Comparison of ENCODE assay signal across 13 cellular contexts in genomic region chr17:80971704-80972304, GRCh38.
"Had no signal": no experiment of that assay in that cellular context is flagged by ENCODE, and none has a peak within 500 bp of the region (broad histone marks: within the 10 kb centered on the region; RNA-seq: fewer than 3 reads in every experiment).

No MANE protein-coding gene starts in this region.

- H3K27me3 ChIP-seq: testis had no signal

- ATAC-seq: esophagus mucosa; heart right ventricle; naive thymus-derived CD8-positive, alpha-beta T cell; stimulated activated naive B cell treated with anti-CD40 and anti-IgM and Interleukin-4, amounts not matched to agents 10 μg/mL and 1 μg/mL and 100 μg/mL, for 72 hours; stimulated activated naive CD8-positive, alpha-beta T cell treated with anti-CD3 and anti-CD28 coated beads, Interleukin-15, amount 100 ng/mL, for 72 hours; upper lobe of right lung had no signal

- H3K4me3 Mint-ChIP-seq: naive thymus-derived CD8-positive, alpha-beta T cell; stimulated activated naive B cell treated with anti-CD40 and anti-IgM and Interleukin-4, amounts not matched to agents 10 μg/mL and 1 μg/mL and 100 μg/mL, for 72 hours; stimulated activated naive CD8-positive, alpha-beta T cell treated with anti-CD3 and anti-CD28 coated beads, Interleukin-15, amount 100 ng/mL, for 72 hours had no signal

- DNase-seq: effector memory CD4-positive, alpha-beta T cell; heart right ventricle; hypothalamus; kidney glomerular epithelial cell; naive thymus-derived CD8-positive, alpha-beta T cell; small intestine; stimulated activated CD4-positive, alpha-beta T cell treated with anti-CD3 and anti-CD28 coated beads, Interleukin-4, amount 100 ng/mL, for 1 hour; stimulated activated naive B cell treated with anti-CD40 and anti-IgM and Interleukin-4, amounts not matched to agents 10 μg/mL and 1 μg/mL and 100 μg/mL, for 72 hours; stimulated activated naive CD8-positive, alpha-beta T cell treated with anti-CD3 and anti-CD28 coated beads, Interleukin-15, amount 100 ng/mL, for 72 hours; testis; upper lobe of right lung had no signal

- H3K9me3 ChIP-seq: heart right ventricle, testis, tibial nerve, upper lobe of right lung had no signal

- H3K9me3 Mint-ChIP-seq: naive thymus-derived CD8-positive, alpha-beta T cell; stimulated activated naive B cell treated with anti-CD40 and anti-IgM and Interleukin-4, amounts not matched to agents 10 μg/mL and 1 μg/mL and 100 μg/mL, for 72 hours; stimulated activated naive CD8-positive, alpha-beta T cell treated with anti-CD3 and anti-CD28 coated beads, Interleukin-15, amount 100 ng/mL, for 72 hours had no signal

- H3K27ac Mint-ChIP-seq: naive thymus-derived CD8-positive, alpha-beta T cell; stimulated activated naive B cell treated with anti-CD40 and anti-IgM and Interleukin-4, amounts not matched to agents 10 μg/mL and 1 μg/mL and 100 μg/mL, for 72 hours had no signal

- H3K36me3 ChIP-seq: heart right ventricle, tibial nerve, upper lobe of right lung had no signal

- H3K27ac ChIP-seq: heart right ventricle, testis, tibial nerve, upper lobe of right lung had no signal

- H3K4me3 ChIP-seq: heart right ventricle, testis, tibial nerve, upper lobe of right lung had no signal
